Comparison of ENCODE assay signal across 1 cellular context in genomic region chr17:68491864-68492263, GRCh38.
TF ChIP-seq lines count a peak whose summit lies in the region.

No MANE protein-coding gene starts in this region.

TF ChIP-seq in H1, 55 proteins besides CTCF, POLR2A, EP300 and RAD21:
- TF ChIP-seq HDAC2 (IDR thresholded peaks at IDR 0.05; ENCODE audit: borderline replicate concordance in 1 of 2, low read depth in 2 of 2, low read length in 2 of 2) (no peak), SIN3A (conservative IDR thresholded peaks at IDR 0.05 in 1 of 2, IDR thresholded peaks at IDR 0.05 in 1 of 2; ENCODE audit: low read depth in 1 of 2, low read length in 2 of 2) (no peak), CEBPB (IDR thresholded peaks at IDR 0.05; ENCODE audit: low read depth, low read length) (no peak), POLR2AphosphoS5 (IDR thresholded peaks at IDR 0.05; ENCODE audit: low read depth, low read length) (no peak), GABPA (IDR thresholded peaks at IDR 0.05; ENCODE audit: borderline replicate concordance, insufficient read depth, low read length) (no peak), CTBP2 (IDR thresholded peaks at IDR 0.05; ENCODE audit: borderline replicate concordance, insufficient read depth, insufficient read length, low read length) (no peak), SUZ12 (IDR thresholded peaks at IDR 0.05; ENCODE audit: low read length) (no peak), EGR1 (IDR thresholded peaks at IDR 0.05; ENCODE audit: borderline replicate concordance, low read depth, low read length) (no peak), SP1 (IDR thresholded peaks at IDR 0.05; ENCODE audit: low read depth, low read length) (no peak)
